22 cellular contexts compared by ENCODE assay signal in the genomic region with DNA sequence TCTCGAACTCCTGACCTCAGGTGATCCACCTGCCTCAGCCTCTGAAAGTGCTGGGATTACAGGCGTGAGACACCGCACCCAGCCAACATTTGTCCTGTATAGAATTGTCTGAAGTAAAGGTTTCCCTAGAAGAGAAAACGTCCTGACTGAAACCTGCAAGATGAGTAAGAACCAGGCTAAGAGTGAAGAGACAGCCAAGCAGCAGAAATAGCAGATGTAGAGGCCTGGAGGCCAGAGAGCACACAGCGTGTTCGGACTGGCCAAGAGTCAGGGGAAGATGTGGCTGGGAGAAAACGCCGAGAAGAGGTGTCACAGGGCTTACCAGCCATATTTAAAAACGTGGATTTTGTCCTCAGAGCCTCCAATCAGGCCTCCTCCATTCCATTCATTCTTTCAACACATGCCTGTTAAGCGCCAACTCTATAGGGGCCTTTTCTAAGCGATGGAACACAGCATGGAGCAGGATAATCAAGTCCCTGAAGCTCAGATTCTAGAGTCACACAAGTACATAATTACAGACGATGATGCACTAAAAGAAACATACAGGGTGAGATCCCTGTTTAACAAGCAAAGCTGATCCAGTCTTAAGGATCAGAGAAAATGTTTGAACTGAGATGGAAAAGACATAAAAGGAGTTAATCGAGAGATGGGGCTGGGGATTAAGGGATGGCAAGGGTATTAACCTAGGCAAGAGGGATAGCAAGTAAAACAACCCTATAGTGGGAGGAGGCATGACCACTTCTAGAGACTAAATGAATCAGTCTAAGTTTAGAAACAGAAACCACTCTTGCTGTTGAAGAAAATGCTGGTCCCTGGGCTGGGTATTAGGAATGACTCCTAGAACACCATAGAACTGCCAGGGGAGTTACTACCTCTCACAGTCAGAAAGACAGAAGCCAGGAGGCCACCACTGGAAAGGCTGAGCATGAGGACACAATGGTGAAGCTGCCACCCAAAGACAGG. TPM values are rescaled to one million over a fixed set of nuclear protein-coding genes. Genes with fewer than 3 reads are reported as not detected.
A peak's percentile ranks its signal among the peaks of the same experiment; 100 is the strongest.
DNase-seq lines count a peak whose midpoint lies in the region; ATAC-seq, FAIRE-seq and TF ChIP-seq lines count a peak whose summit lies in the region.
"Had no signal": no experiment of that assay in that cellular context is flagged by ENCODE, and none has a peak within 500 bp of the region (broad histone marks: within the 10 kb centered on the region; RNA-seq: fewer than 3 reads in every experiment).

No MANE protein-coding gene starts in this region.

- no peaks in the 10 kb centered on the region for H3K9me3 Mint-ChIP-seq in activated naive CD8-positive, alpha-beta T cell (ENCODE audit: low read depth)
- H3K9me3 Mint-ChIP-seq in activated naive CD8-positive, alpha-beta T cell treated with anti-CD3 and anti-CD28 coated beads for 36 hours = no peaks in the 10 kb centered on the region
- peaks cover 0 to 1% of the 10 kb centered on the region in 2 donors for H3K9me3 Mint-ChIP-seq in activated T-cell treated with anti-CD3 and anti-CD28 coated beads, Interleukin-2, amount 50 U/mL, for 72 hours
- H3K9me3 Mint-ChIP-seq: natural killer cell treated with Interleukin-12 subunit alpha and Interleukin-12 subunit beta and Interleukin-15 and Interleukin-18, amount 100 ng/mL, for 72 hours; T-cell had no signal

- in situ Hi-C loops in HepG2 (cut with HindIII; ENCODE audit: extremely low pct_ligation_motif_present, low pct_unique_long_range_greater_than_20kb) = no loop called here

- H3K4me1 ChIP-seq in HepG2 (ENCODE audit: insufficient read depth, low read length) (peaks cover 37% of the 10 kb centered on the region), testis (peaks cover 33% of the 10 kb centered on the region)

- FAIRE-seq in HepG2 (lab: Jason Lieb, UNC) = no peak
- FAIRE-seq: colon had no signal

- no peaks in the 10 kb centered on the region for H3K27me3 Mint-ChIP-seq in activated naive CD8-positive, alpha-beta T cell
- peaks cover 3% of the 10 kb centered on the region for H3K27me3 Mint-ChIP-seq in activated naive CD8-positive, alpha-beta T cell treated with anti-CD3 and anti-CD28 coated beads for 36 hours
- H3K27me3 Mint-ChIP-seq in activated T-cell treated with anti-CD3 and anti-CD28 coated beads, Interleukin-2, amount 50 U/mL, for 72 hours (ENCODE audit: low read depth) = no peaks in the 10 kb centered on the region
- H3K27me3 Mint-ChIP-seq: natural killer cell treated with Interleukin-12 subunit alpha and Interleukin-12 subunit beta and Interleukin-15 and Interleukin-18, amount 100 ng/mL, for 72 hours; T-cell had no signal

- H3K4me1 Mint-ChIP-seq in activated naive CD8-positive, alpha-beta T cell (ENCODE audit: low read depth) = peaks cover 28% of the 10 kb centered on the region
- H3K4me1 Mint-ChIP-seq in activated naive CD8-positive, alpha-beta T cell treated with anti-CD3 and anti-CD28 coated beads for 36 hours = peaks cover 33% of the 10 kb centered on the region
- peaks cover 41% of the 10 kb centered on the region for H3K4me1 Mint-ChIP-seq in activated T-cell treated with anti-CD3 and anti-CD28 coated beads, Interleukin-2, amount 50 U/mL, for 72 hours (ENCODE audit: low read depth)

- H3K79me2 ChIP-seq in HepG2 (ENCODE audit: insufficient read depth, low read length) = peaks cover 40% of the 10 kb centered on the region

- H2AFZ ChIP-seq in HepG2 (ENCODE audit: low read length) = no peak overlapping the region

- TF ChIP-seq POLR2A in HepG2 (IDR thresholded peaks at IDR 0.05; ENCODE audit: insufficient read depth in 1 of 2, low read depth in 2 of 2, low read length in 2 of 2) = no peak
- no peak for TF ChIP-seq POLR2A in testis (IDR thresholded peaks at IDR 0.05)

- no peaks in the 10 kb centered on the region; a peak in 1 of 5 replicates for H3K27me3 ChIP-seq in HepG2 (ENCODE audit: control insufficient read depth in 1 of 2, insufficient read depth in 2 of 2, low read length in 2 of 2)
- no peaks in the 10 kb centered on the region for H3K27me3 ChIP-seq in testis
- H3K27me3 ChIP-seq: gastrocnemius medialis, stomach had no signal

- peaks cover 6% of the 10 kb centered on the region for H3K36me3 Mint-ChIP-seq in activated naive CD8-positive, alpha-beta T cell
- H3K36me3 Mint-ChIP-seq in activated naive CD8-positive, alpha-beta T cell treated with anti-CD3 and anti-CD28 coated beads for 36 hours = peaks cover 34% of the 10 kb centered on the region
- H3K36me3 Mint-ChIP-seq in activated T-cell treated with anti-CD3 and anti-CD28 coated beads, Interleukin-2, amount 50 U/mL, for 72 hours (ENCODE audit: insufficient read depth in 2 of 2) = peaks cover 8 to 21% of the 10 kb centered on the region in 2 donors

- H3K36me3 ChIP-seq in HepG2 (replicated peaks in 1 of 2; ENCODE audit: control insufficient read depth in 1 of 2, insufficient read depth in 2 of 2, low read length in 2 of 2) (no peaks in the 10 kb centered on the region), testis (ENCODE audit: low read depth, missing control alignments) (no peaks in the 10 kb centered on the region)
- H3K36me3 ChIP-seq: gastrocnemius medialis, stomach had no signal

- CTCF ChIA-PET in HepG2 (lab: Yijun Ruan, JAX; ENCODE audit: low intra/inter-chr PET ratio, low total read pairs) = no interaction called here

- H3K27ac Mint-ChIP-seq in activated naive CD8-positive, alpha-beta T cell = peak overlapping the region; percentile 55
- no peak overlapping the region for H3K27ac Mint-ChIP-seq in activated naive CD8-positive, alpha-beta T cell treated with anti-CD3 and anti-CD28 coated beads for 36 hours
- no peak overlapping the region for H3K27ac Mint-ChIP-seq in activated T-cell treated with anti-CD3 and anti-CD28 coated beads, Interleukin-2, amount 50 U/mL, for 72 hours
- H3K27ac Mint-ChIP-seq: natural killer cell treated with Interleukin-12 subunit alpha and Interleukin-12 subunit beta and Interleukin-15 and Interleukin-18, amount 100 ng/mL, for 72 hours had no signal

- intact Hi-C loops in HepG2 (cut with micrococcal nuclease; ENCODE audit: unreplicated experiment) (no loop called here), testis (cut with DNase I; ENCODE audit: low total_unique reads) (no loop called here)

- peak overlapping the region; percentile 14 for H3K4me3 Mint-ChIP-seq in activated naive CD8-positive, alpha-beta T cell
- no peak overlapping the region for H3K4me3 Mint-ChIP-seq in activated naive CD8-positive, alpha-beta T cell treated with anti-CD3 and anti-CD28 coated beads for 36 hours
- H3K4me3 Mint-ChIP-seq in activated T-cell treated with anti-CD3 and anti-CD28 coated beads, Interleukin-2, amount 50 U/mL, for 72 hours = peak overlapping the region; percentile 29 to 71
- H3K4me3 Mint-ChIP-seq: natural killer cell treated with Interleukin-12 subunit alpha and Interleukin-12 subunit beta and Interleukin-15 and Interleukin-18, amount 100 ng/mL, for 72 hours had no signal

- TF ChIP-seq CTCF in HepG2 (CRISPR knock-in tag; IDR thresholded peaks at IDR 0.05) (no peak), testis (IDR thresholded peaks at IDR 0.05) (no peak)

- POLR2A ChIA-PET in HepG2 (lab: Yijun Ruan, JAX) = interaction anchor here (1.0 to 8.1 kb wide), 6 partner anchors 23 to 68 kb away, joined by 3 to 106 read pairs (median 5); partner anchors contain the start of genes NRSN2 and SOX12

- 93% methylated on average over 13 of the region's 13 CpGs for WGBS in HepG2 (ENCODE audit: low lambda C conversion rate)
- 64 to 65% methylated on average over 13 of the region's 13 CpGs for WGBS in testis, 2 donors

- peaks cover 25% of the 10 kb centered on the region for H4K20me1 ChIP-seq in HepG2 (ENCODE audit: insufficient read depth, low read length)

- no TSS peak for BruUV-seq in HepG2 (replicated peaks; lab: Mats Ljungman, UMichigan)

- peak; percentile 59 to 73 for ATAC-seq in activated T-cell treated with anti-CD3 and anti-CD28 coated beads, Interleukin-2, amount 50 U/mL, for 72 hours (replicated peaks in 1 of 2)
- ATAC-seq in HepG2 (no peak), HG03159 (IDR thresholded peaks at IDR 0.05; ENCODE audit: unreplicated experiment) (no peak)
- ATAC-seq: gastrocnemius medialis; natural killer cell treated with Interleukin-12 subunit alpha and Interleukin-12 subunit beta and Interleukin-15 and Interleukin-18, amount 100 ng/mL, for 72 hours; T-cell had no signal

- no peak for DNase-seq in activated naive CD8-positive, alpha-beta T cell treated with anti-CD3 and anti-CD28 coated beads for 36 hours
- DNase-seq in activated T-cell treated with anti-CD3 and anti-CD28 coated beads, Interleukin-2, amount 50 U/mL, for 72 hours = peak in 1 of 2 donors; percentile 29
- no peak for DNase-seq in HepG2 (ENCODE audit: low spot score)
- DNase-seq in testis = no peak
- no peak for DNase-seq in stimulated activated CD4-positive, alpha-beta T cell treated with anti-CD3 and anti-CD28 coated beads, Interleukin-12 subunit alpha, Interleukin-12 subunit beta, amount 100 ng/mL, for 4 hours
- no peak for DNase-seq in kidney glomerular epithelial cell (lab: John Stamatoyannopoulos, UW)
- DNase-seq: activated CD4-positive, alpha-beta T cell treated with anti-CD3 and anti-CD28 coated beads, Interleukin-2, amount 50 U/mL, for 1 hour; COR-L47; gastrocnemius medialis; GOT3; NCI-H146; NCI-H446 treated with DMSO at 0.1 percent for 48 hours; Right ventricle myocardium superior; stomach; T-cell had no signal

- no peak overlapping the region for H3K4me2 ChIP-seq in HepG2 (ENCODE audit: low read depth, low read length)

- H3K27ac ChIP-seq in HepG2 (ENCODE audit: extremely low read length, insufficient read depth, low read length) (no peak overlapping the region), testis (peak overlapping the region; percentile 66 to 100)
- H3K27ac ChIP-seq: epithelial cell of prostate, gastrocnemius medialis had no signal

- no peak overlapping the region for H3K4me3 ChIP-seq in HepG2 (replicated peaks in 1 of 3; ENCODE audit: insufficient read depth in 1 of 3, low read depth in 2 of 3, low read length in 3 of 3)
- H3K4me3 ChIP-seq in testis = no peak overlapping the region
- H3K4me3 ChIP-seq: gastrocnemius medialis, lung had no signal

- TF ChIP-seq EP300 in HepG2 (IDR thresholded peaks at IDR 0.05; ENCODE audit: low read depth in 2 of 2, low read length in 2 of 2) (no peak), HepG2 (CRISPR knock-in tag; IDR thresholded peaks at IDR 0.05; ENCODE audit: borderline replicate concordance) (no peak)

- H3K9me3 ChIP-seq in HepG2 (ENCODE audit: low read length) (no peaks in the 10 kb centered on the region), testis (no peaks in the 10 kb centered on the region)
- H3K9me3 ChIP-seq: gastrocnemius medialis, stomach had no signal

- TF ChIP-seq RAD21 in HepG2 (CRISPR knock-in tag; IDR thresholded peaks at IDR 0.05) = no peak

- no peak overlapping the region for H3K9ac ChIP-seq in HepG2 (ENCODE audit: insufficient read depth, low read depth, low read length)

RNA-seq across cellular contexts. Expression of gene ZCCHC3, which starts 4.8 kb away (rescaled TPM):
- total RNA-seq in activated naive CD8-positive, alpha-beta T cell treated with anti-CD3 and anti-CD28 coated beads for 36 hours = 10 to 100 TPM; 23.3 to 24.5 TPM
- 10 to 100 TPM; 21.3 to 21.6 TPM for total RNA-seq in activated T-cell treated with anti-CD3 and anti-CD28 coated beads, Interleukin-2, amount 50 U/mL, for 72 hours
- total RNA-seq in HepG2 (2016; rRNA removed; fragmentation: Illumina TruSeq; extraction: Trizol) (56.2 and 63.0 TPM in 2 replicates), testis (10 to 100 TPM; 29.1 to 34.9 TPM)
- 12.1 and 12.3 TPM in 2 replicates for total RNA-seq in HepG2 (2016; cell fraction: cytosol; rRNA removed; fragmentation: Illumina TruSeq; extraction: Trizol; ENCODE audit: low read depth)
- 49.2 and 64.0 TPM in 2 replicates for total RNA-seq in HepG2 (2016; cell fraction: insoluble cytoplasmic fraction; rRNA removed; fragmentation: Illumina TruSeq; extraction: Trizol)
- 45.3 and 47.4 TPM in 2 replicates for total RNA-seq in HepG2 (2016; cell fraction: membrane; rRNA removed; fragmentation: Illumina TruSeq; extraction: Trizol)
- 28.6 and 30.4 TPM in 2 replicates for total RNA-seq in HepG2 (2016; cell fraction: nucleus; rRNA removed; fragmentation: Illumina TruSeq; extraction: Trizol)
- polyA plus RNA-seq in HepG2 (2011; rRNA removed) (43.8 and 46.6 TPM in 2 replicates), testis (ENCODE audit: insufficient read depth, low read depth, low replicate concordance) (21.2 TPM)
- polyA plus RNA-seq in HepG2 (2011; cell fraction: cytosol; rRNA removed) = 44.4 and 45.0 TPM in 2 replicates
- 21.2 and 22.1 TPM in 2 replicates for polyA plus RNA-seq in HepG2 (2011; cell fraction: nucleus; rRNA removed)
- polyA plus RNA-seq in HepG2 (2012) = 37.3 and 43.5 TPM in 2 replicates
- polyA plus RNA-seq in HepG2 (2016; cell fraction: cytosol; fragmentation: Illumina TruSeq; extraction: Trizol; ENCODE audit: low read depth) = 8.1 and 9.0 TPM in 2 replicates
- 75.7 and 81.5 TPM in 2 replicates for polyA plus RNA-seq in HepG2 (2016; cell fraction: insoluble cytoplasmic fraction; fragmentation: Illumina TruSeq; extraction: Trizol; ENCODE audit: low read depth)
- polyA plus RNA-seq in HepG2 (2016; cell fraction: membrane; fragmentation: Illumina TruSeq; extraction: Trizol; ENCODE audit: low read depth) = 37.6 and 38.3 TPM in 2 replicates
- 57.9 and 60.5 TPM in 2 replicates for polyA plus RNA-seq in HepG2 (2016; cell fraction: nucleus; fragmentation: Illumina TruSeq; extraction: Trizol; ENCODE audit: insufficient read depth, low read depth)
- polyA minus RNA-seq in HepG2 (2011; rRNA and poly(A)+ RNA removed; ENCODE audit: low replicate concordance) = 9.3 and 53.1 TPM in 2 replicates
- 31.3 and 34.6 TPM in 2 replicates for polyA minus RNA-seq in HepG2 (2011; cell fraction: cytosol; rRNA and poly(A)+ RNA removed)
- 16.1 and 17.3 TPM in 2 replicates for polyA minus RNA-seq in HepG2 (2011; cell fraction: nucleus; rRNA and poly(A)+ RNA removed)

RNA-seq across cellular contexts. Expression of gene C20orf96, which starts 11.6 kb away (rescaled TPM):
- 1 to 10 TPM; 7.5 to 7.8 TPM for total RNA-seq in activated naive CD8-positive, alpha-beta T cell treated with anti-CD3 and anti-CD28 coated beads for 36 hours
- 1 to 10 TPM; 6.4 to 9.4 TPM for total RNA-seq in activated T-cell treated with anti-CD3 and anti-CD28 coated beads, Interleukin-2, amount 50 U/mL, for 72 hours
- 3.8 and 4.7 TPM in 2 replicates for total RNA-seq in HepG2 (2016; rRNA removed; fragmentation: Illumina TruSeq; extraction: Trizol)
- total RNA-seq in HepG2 (2016; cell fraction: cytosol; rRNA removed; fragmentation: Illumina TruSeq; extraction: Trizol; ENCODE audit: low read depth) = 0.51 and 1.3 TPM in 2 replicates
- 3.1 and 5.0 TPM in 2 replicates for total RNA-seq in HepG2 (2016; cell fraction: insoluble cytoplasmic fraction; rRNA removed; fragmentation: Illumina TruSeq; extraction: Trizol)
- 2.0 and 2.7 TPM in 2 replicates for total RNA-seq in HepG2 (2016; cell fraction: membrane; rRNA removed; fragmentation: Illumina TruSeq; extraction: Trizol)
- total RNA-seq in HepG2 (2016; cell fraction: nucleus; rRNA removed; fragmentation: Illumina TruSeq; extraction: Trizol) = 9.9 and 10.7 TPM in 2 replicates
- 18.2 and 20.6 TPM in 2 replicates for polyA plus RNA-seq in HepG2 (2011; rRNA removed)
- polyA plus RNA-seq in HepG2 (2011; cell fraction: cytosol; rRNA removed) = 10.7 and 11.6 TPM in 2 replicates
- 25.9 and 27.9 TPM in 2 replicates for polyA plus RNA-seq in HepG2 (2011; cell fraction: nucleus; rRNA removed)
- 17.5 and 20.7 TPM in 2 replicates for polyA plus RNA-seq in HepG2 (2012)
- 4.3 and 5.1 TPM in 2 replicates for polyA plus RNA-seq in HepG2 (2016; cell fraction: cytosol; fragmentation: Illumina TruSeq; extraction: Trizol; ENCODE audit: low read depth)
- polyA plus RNA-seq in HepG2 (2016; cell fraction: insoluble cytoplasmic fraction; fragmentation: Illumina TruSeq; extraction: Trizol; ENCODE audit: low read depth) = 13.8 and 15.5 TPM in 2 replicates
- polyA plus RNA-seq in HepG2 (2016; cell fraction: membrane; fragmentation: Illumina TruSeq; extraction: Trizol; ENCODE audit: low read depth) = 7.8 and 8.1 TPM in 2 replicates
- polyA plus RNA-seq in HepG2 (2016; cell fraction: nucleus; fragmentation: Illumina TruSeq; extraction: Trizol; ENCODE audit: insufficient read depth, low read depth) = 37.7 and 37.8 TPM in 2 replicates
- 1.7 and 6.2 TPM in 2 replicates for polyA minus RNA-seq in HepG2 (2011; rRNA and poly(A)+ RNA removed; ENCODE audit: low replicate concordance)
- 2.8 and 3.7 TPM in 2 replicates for polyA minus RNA-seq in HepG2 (2011; cell fraction: cytosol; rRNA and poly(A)+ RNA removed)
- 16.1 and 18.5 TPM in 2 replicates for polyA minus RNA-seq in HepG2 (2011; cell fraction: nucleus; rRNA and poly(A)+ RNA removed)
- total RNA-seq in testis = 10 to 100 TPM; 16.7 to 32.0 TPM
- 46.3 TPM for polyA plus RNA-seq in testis (ENCODE audit: insufficient read depth, low read depth, low replicate concordance)

RNA-seq across cellular contexts. Expression of gene SOX12, which starts 23.2 kb away (rescaled TPM):
- total RNA-seq in activated naive CD8-positive, alpha-beta T cell treated with anti-CD3 and anti-CD28 coated beads for 36 hours = 10 to 100 TPM; 13.1 to 13.3 TPM
- 10 to 100 TPM in 1 of 2 donors, 1 to 10 TPM in 1; 7.8 to 11.7 TPM for total RNA-seq in activated T-cell treated with anti-CD3 and anti-CD28 coated beads, Interleukin-2, amount 50 U/mL, for 72 hours
- total RNA-seq in HepG2 (2016; rRNA removed; fragmentation: Illumina TruSeq; extraction: Trizol) = 12.1 and 18.7 TPM in 2 replicates
- total RNA-seq in HepG2 (2016; cell fraction: cytosol; rRNA removed; fragmentation: Illumina TruSeq; extraction: Trizol; ENCODE audit: low read depth) = 5.2 and 6.4 TPM in 2 replicates
- 10.8 and 18.0 TPM in 2 replicates for total RNA-seq in HepG2 (2016; cell fraction: insoluble cytoplasmic fraction; rRNA removed; fragmentation: Illumina TruSeq; extraction: Trizol)
- 19.3 and 22.7 TPM in 2 replicates for total RNA-seq in HepG2 (2016; cell fraction: membrane; rRNA removed; fragmentation: Illumina TruSeq; extraction: Trizol)
- 14.7 and 17.3 TPM in 2 replicates for total RNA-seq in HepG2 (2016; cell fraction: nucleus; rRNA removed; fragmentation: Illumina TruSeq; extraction: Trizol)
- 10.0 and 11.5 TPM in 2 replicates for polyA plus RNA-seq in HepG2 (2011; rRNA removed)
- polyA plus RNA-seq in HepG2 (2011; cell fraction: cytosol; rRNA removed) = 5.9 and 7.7 TPM in 2 replicates
- 33.8 and 40.6 TPM in 2 replicates for polyA plus RNA-seq in HepG2 (2011; cell fraction: nucleus; rRNA removed)
- polyA plus RNA-seq in HepG2 (2012) = 33.1 and 35.1 TPM in 2 replicates
- 9.1 and 11.5 TPM in 2 replicates for polyA plus RNA-seq in HepG2 (2016; cell fraction: cytosol; fragmentation: Illumina TruSeq; extraction: Trizol; ENCODE audit: low read depth)
- polyA plus RNA-seq in HepG2 (2016; cell fraction: insoluble cytoplasmic fraction; fragmentation: Illumina TruSeq; extraction: Trizol; ENCODE audit: low read depth) = 37.4 and 47.0 TPM in 2 replicates
- polyA plus RNA-seq in HepG2 (2016; cell fraction: membrane; fragmentation: Illumina TruSeq; extraction: Trizol; ENCODE audit: low read depth) = 35.3 and 38.7 TPM in 2 replicates
- 63.1 and 67.8 TPM in 2 replicates for polyA plus RNA-seq in HepG2 (2016; cell fraction: nucleus; fragmentation: Illumina TruSeq; extraction: Trizol; ENCODE audit: insufficient read depth, low read depth)
- polyA minus RNA-seq in HepG2 (2011; rRNA and poly(A)+ RNA removed; ENCODE audit: low replicate concordance) = 2.4 and 12.0 TPM in 2 replicates
- polyA minus RNA-seq in HepG2 (2011; cell fraction: cytosol; rRNA and poly(A)+ RNA removed) = 11.2 and 12.0 TPM in 2 replicates
- 9.6 and 12.7 TPM in 2 replicates for polyA minus RNA-seq in HepG2 (2011; cell fraction: nucleus; rRNA and poly(A)+ RNA removed)
- total RNA-seq in testis = 10 to 100 TPM; 19.2 to 23.8 TPM
- 13.4 TPM for polyA plus RNA-seq in testis (ENCODE audit: insufficient read depth, low read depth, low replicate concordance)

RNA-seq across cellular contexts. Expression of gene DEFB132, which starts 44.6 kb away (rescaled TPM):
- total RNA-seq in activated naive CD8-positive, alpha-beta T cell treated with anti-CD3 and anti-CD28 coated beads for 36 hours = not detected
- not detected for total RNA-seq in activated T-cell treated with anti-CD3 and anti-CD28 coated beads, Interleukin-2, amount 50 U/mL, for 72 hours
- not detected in 2 replicates for total RNA-seq in HepG2 (2016; rRNA removed; fragmentation: Illumina TruSeq; extraction: Trizol)
- total RNA-seq in HepG2 (2016; cell fraction: cytosol; rRNA removed; fragmentation: Illumina TruSeq; extraction: Trizol; ENCODE audit: low read depth) = not detected in 2 replicates
- not detected in 2 replicates for total RNA-seq in HepG2 (2016; cell fraction: insoluble cytoplasmic fraction; rRNA removed; fragmentation: Illumina TruSeq; extraction: Trizol)
- total RNA-seq in HepG2 (2016; cell fraction: membrane; rRNA removed; fragmentation: Illumina TruSeq; extraction: Trizol) = not detected in 2 replicates
- not detected in 2 replicates for total RNA-seq in HepG2 (2016; cell fraction: nucleus; rRNA removed; fragmentation: Illumina TruSeq; extraction: Trizol)
- polyA plus RNA-seq in HepG2 (2011; rRNA removed) = not detected in 2 replicates
- not detected in 2 replicates for polyA plus RNA-seq in HepG2 (2011; cell fraction: cytosol; rRNA removed)
- not detected in 2 replicates for polyA plus RNA-seq in HepG2 (2011; cell fraction: nucleus; rRNA removed)
- not detected in 2 replicates for polyA plus RNA-seq in HepG2 (2012)
- polyA plus RNA-seq in HepG2 (2016; cell fraction: cytosol; fragmentation: Illumina TruSeq; extraction: Trizol; ENCODE audit: low read depth) = not detected in 2 replicates
- polyA plus RNA-seq in HepG2 (2016; cell fraction: insoluble cytoplasmic fraction; fragmentation: Illumina TruSeq; extraction: Trizol; ENCODE audit: low read depth) = not detected in 2 replicates
- not detected in 2 replicates for polyA plus RNA-seq in HepG2 (2016; cell fraction: membrane; fragmentation: Illumina TruSeq; extraction: Trizol; ENCODE audit: low read depth)
- polyA plus RNA-seq in HepG2 (2016; cell fraction: nucleus; fragmentation: Illumina TruSeq; extraction: Trizol; ENCODE audit: insufficient read depth, low read depth) = not detected in 2 replicates
- polyA minus RNA-seq in HepG2 (2011; rRNA and poly(A)+ RNA removed; ENCODE audit: low replicate concordance) = not detected in 2 replicates
- polyA minus RNA-seq in HepG2 (2011; cell fraction: cytosol; rRNA and poly(A)+ RNA removed) = not detected in 2 replicates
- not detected in 2 replicates for polyA minus RNA-seq in HepG2 (2011; cell fraction: nucleus; rRNA and poly(A)+ RNA removed)
- total RNA-seq in testis = not detected
- not detected for polyA plus RNA-seq in testis (ENCODE audit: insufficient read depth, low read depth, low replicate concordance)
- total RNA-seq: aorta; gastrocnemius medialis; lung; natural killer cell treated with Interleukin-12 subunit alpha and Interleukin-12 subunit beta and Interleukin-15 and Interleukin-18, amount 100 ng/mL, for 72 hours; Right ventricle myocardium superior; stomach; T-cell had no signal
- polyA plus RNA-seq: aorta, lung, stomach had no signal

RNA-seq across cellular contexts. Expression of gene NRSN2, which starts 44.7 kb away (rescaled TPM):
- total RNA-seq in activated naive CD8-positive, alpha-beta T cell treated with anti-CD3 and anti-CD28 coated beads for 36 hours = 10 to 100 TPM; 11.2 to 12.6 TPM
- 10 to 100 TPM; 12.9 to 14.7 TPM for total RNA-seq in activated T-cell treated with anti-CD3 and anti-CD28 coated beads, Interleukin-2, amount 50 U/mL, for 72 hours
- total RNA-seq in HepG2 (2016; rRNA removed; fragmentation: Illumina TruSeq; extraction: Trizol) (28.4 and 32.3 TPM in 2 replicates), testis (10 to 100 TPM; 62.4 to 79.0 TPM)
- total RNA-seq in HepG2 (2016; cell fraction: cytosol; rRNA removed; fragmentation: Illumina TruSeq; extraction: Trizol; ENCODE audit: low read depth) = 13.5 and 19.5 TPM in 2 replicates
- total RNA-seq in HepG2 (2016; cell fraction: insoluble cytoplasmic fraction; rRNA removed; fragmentation: Illumina TruSeq; extraction: Trizol) = 26.0 and 33.1 TPM in 2 replicates
- total RNA-seq in HepG2 (2016; cell fraction: membrane; rRNA removed; fragmentation: Illumina TruSeq; extraction: Trizol) = 30.9 and 37.0 TPM in 2 replicates
- 18.0 and 19.9 TPM in 2 replicates for total RNA-seq in HepG2 (2016; cell fraction: nucleus; rRNA removed; fragmentation: Illumina TruSeq; extraction: Trizol)
- polyA plus RNA-seq in HepG2 (2011; rRNA removed) (49.4 and 63.3 TPM in 2 replicates), testis (ENCODE audit: insufficient read depth, low read depth, low replicate concordance) (49.4 TPM)
- 69.4 and 90.4 TPM in 2 replicates for polyA plus RNA-seq in HepG2 (2011; cell fraction: cytosol; rRNA removed)
- polyA plus RNA-seq in HepG2 (2011; cell fraction: nucleus; rRNA removed) = 68.6 and 73.2 TPM in 2 replicates
- polyA plus RNA-seq in HepG2 (2012) = 32.8 and 45.8 TPM in 2 replicates
- 30.7 and 34.2 TPM in 2 replicates for polyA plus RNA-seq in HepG2 (2016; cell fraction: cytosol; fragmentation: Illumina TruSeq; extraction: Trizol; ENCODE audit: low read depth)
- 54.0 and 55.2 TPM in 2 replicates for polyA plus RNA-seq in HepG2 (2016; cell fraction: insoluble cytoplasmic fraction; fragmentation: Illumina TruSeq; extraction: Trizol; ENCODE audit: low read depth)
- 61.7 and 66.8 TPM in 2 replicates for polyA plus RNA-seq in HepG2 (2016; cell fraction: membrane; fragmentation: Illumina TruSeq; extraction: Trizol; ENCODE audit: low read depth)
- 79.0 and 79.1 TPM in 2 replicates for polyA plus RNA-seq in HepG2 (2016; cell fraction: nucleus; fragmentation: Illumina TruSeq; extraction: Trizol; ENCODE audit: insufficient read depth, low read depth)
- 1.6 and 52.5 TPM in 2 replicates for polyA minus RNA-seq in HepG2 (2011; rRNA and poly(A)+ RNA removed; ENCODE audit: low replicate concordance)
- 32.5 and 33.1 TPM in 2 replicates for polyA minus RNA-seq in HepG2 (2011; cell fraction: cytosol; rRNA and poly(A)+ RNA removed)
- polyA minus RNA-seq in HepG2 (2011; cell fraction: nucleus; rRNA and poly(A)+ RNA removed) = 10.7 and 15.0 TPM in 2 replicates

Comparison
In these comparisons a context has a peak if more than half of its experiments do, and no peak if none do; other contexts are left out.
1. ATAC-seq: peak in activated T-cell treated with anti-CD3 and anti-CD28 coated beads, Interleukin-2, amount 50 U/mL, for 72 hours (2 of 2); none in HepG2 (single experiment) and HG03159 (single experiment).